ENCODE assay signal across 15 cellular contexts in genomic region chr16:67998231-67998778, GRCh38. TPM values are rescaled to one million over a fixed set of nuclear protein-coding genes. Genes with fewer than 3 reads are reported as not detected.
A peak's percentile ranks its signal among the peaks of the same experiment; 100 is the strongest.
DNase-seq lines count a peak whose midpoint lies in the region; ATAC-seq and TF ChIP-seq lines count a peak whose summit lies in the region.
"Not testable (repeated sequence)": the region's sequence is repeated elsewhere in the genome, so short reads cannot be mapped to it uniquely, and the experiment has no call there.
"Had no signal": no experiment of that assay in that cellular context is flagged by ENCODE, and none has a peak within 500 bp of the region (broad histone marks: within the 10 kb centered on the region; RNA-seq: fewer than 3 reads in every experiment).

No MANE protein-coding gene starts in this region.

- H3K4me3 ChIP-seq in HL-60 (replicated peaks; ENCODE audit: insufficient read depth, low read length), result not testable (repeated sequence)

- peak overlapping the region; percentile 88 for H3K27ac Mint-ChIP-seq in activated CD4-positive, alpha-beta memory T cell treated with anti-CD3 and anti-CD28 coated beads for 36 hours
- peak overlapping the region; percentile 86 for H3K27ac Mint-ChIP-seq in activated naive CD8-positive, alpha-beta T cell
- peak overlapping the region; percentile 87 for H3K27ac Mint-ChIP-seq in memory B cell
- H3K27ac Mint-ChIP-seq in stimulated activated effector memory CD8-positive, alpha-beta T cell treated with anti-CD3 and anti-CD28 coated beads, Interleukin-12 subunit alpha, Interleukin-12 subunit beta, amount 100 ng/mL, for 72 hours, result peak overlapping the region; percentile 91

- TF ChIP-seq CTCF in HL-60 (IDR thresholded peaks at IDR 0.05; ENCODE audit: insufficient read depth, low read length), result not testable (repeated sequence)

- peak overlapping the region; percentile 89 for H3K27ac ChIP-seq in HL-60 (replicated peaks)

- not testable (repeated sequence) for H3K4me3 Mint-ChIP-seq in activated CD4-positive, alpha-beta memory T cell treated with anti-CD3 and anti-CD28 coated beads for 36 hours
- H3K4me3 Mint-ChIP-seq in activated naive CD8-positive, alpha-beta T cell, result peak overlapping the region; percentile 78
- peak overlapping the region; percentile 86 for H3K4me3 Mint-ChIP-seq in memory B cell
- peak overlapping the region; percentile 69 for H3K4me3 Mint-ChIP-seq in stimulated activated effector memory CD8-positive, alpha-beta T cell treated with anti-CD3 and anti-CD28 coated beads, Interleukin-12 subunit alpha, Interleukin-12 subunit beta, amount 100 ng/mL, for 72 hours

- H3K27me3 Mint-ChIP-seq in activated CD4-positive, alpha-beta memory T cell treated with anti-CD3 and anti-CD28 coated beads for 36 hours; activated naive CD8-positive, alpha-beta T cell; memory B cell: not testable (repeated sequence)

- H3K9me3 Mint-ChIP-seq in activated CD4-positive, alpha-beta memory T cell treated with anti-CD3 and anti-CD28 coated beads for 36 hours; activated naive CD8-positive, alpha-beta T cell (ENCODE audit: low read depth); memory B cell; stimulated activated effector memory CD8-positive, alpha-beta T cell treated with anti-CD3 and anti-CD28 coated beads, Interleukin-12 subunit alpha, Interleukin-12 subunit beta, amount 100 ng/mL, for 72 hours: not testable (repeated sequence)

- intact Hi-C loops in activated CD4-positive, alpha-beta memory T cell treated with anti-CD3 and anti-CD28 coated beads for 36 hours (cut with micrococcal nuclease), result loop anchor here (2.0 to 5.0 kb wide), 3 partner anchors 30 to 84 kb away; partner anchors contain the start of genes PSMB10 and SLC12A4

- POLR2A ChIA-PET in activated CD4-positive, alpha-beta memory T cell treated with anti-CD3 and anti-CD28 coated beads for 36 hours (lab: Charles Lee), result interaction anchor here (1.5 to 2.5 kb wide), 3 partner anchors 24 to 87 kb away, joined by 5 to 10 read pairs (median 5); partner anchors contain the start of genes DDX28, DUS2 and NFATC3

- peaks cover 60% of the 10 kb centered on the region for H3K4me1 Mint-ChIP-seq in activated CD4-positive, alpha-beta memory T cell treated with anti-CD3 and anti-CD28 coated beads for 36 hours (ENCODE audit: low read depth)
- H3K4me1 Mint-ChIP-seq in activated naive CD8-positive, alpha-beta T cell (ENCODE audit: low read depth), result peaks cover 63% of the 10 kb centered on the region
- peaks cover 43% of the 10 kb centered on the region for H3K4me1 Mint-ChIP-seq in memory B cell
- peaks cover 48% of the 10 kb centered on the region for H3K4me1 Mint-ChIP-seq in stimulated activated effector memory CD8-positive, alpha-beta T cell treated with anti-CD3 and anti-CD28 coated beads, Interleukin-12 subunit alpha, Interleukin-12 subunit beta, amount 100 ng/mL, for 72 hours

- CTCF ChIA-PET in activated CD4-positive, alpha-beta memory T cell treated with anti-CD3 and anti-CD28 coated beads for 36 hours (lab: Charles Lee), result interaction anchor here (0.6 to 4.3 kb wide), 2 partner anchors 9 to 42 kb away, joined by 3 to 14 read pairs; no protein-coding TSS in a partner anchor

- not testable (repeated sequence) for H3K36me3 Mint-ChIP-seq in activated CD4-positive, alpha-beta memory T cell treated with anti-CD3 and anti-CD28 coated beads for 36 hours; activated naive CD8-positive, alpha-beta T cell; memory B cell; stimulated activated effector memory CD8-positive, alpha-beta T cell treated with anti-CD3 and anti-CD28 coated beads, Interleukin-12 subunit alpha, Interleukin-12 subunit beta, amount 100 ng/mL, for 72 hours

- ATAC-seq in memory B cell (ENCODE audit: low read depth); stimulated activated effector memory CD8-positive, alpha-beta T cell treated with anti-CD3 and anti-CD28 coated beads, Interleukin-12 subunit alpha, Interleukin-12 subunit beta, amount 100 ng/mL, for 72 hours: not testable (repeated sequence)

- not testable (repeated sequence) for H3K27me3 ChIP-seq in HL-60 (ENCODE audit: insufficient read depth, poor library complexity, severe bottlenecking)

- not testable (repeated sequence) for DNase-seq in HL-60 (ENCODE audit: low read depth in 1 of 2, low spot score in 1 of 2); activated CD4-positive, alpha-beta memory T cell treated with anti-CD3 and anti-CD28 coated beads for 36 hours; memory B cell (ENCODE audit: low spot score in 2 of 2); stimulated activated effector memory CD8-positive, alpha-beta T cell treated with anti-CD3 and anti-CD28 coated beads, Interleukin-12 subunit alpha, Interleukin-12 subunit beta, amount 100 ng/mL, for 72 hours (ENCODE audit: low spot score in 2 of 2)

RNA-seq across cellular contexts. Expression of gene DPEP2, which starts 1.0 kb away (rescaled TPM):
- 1 to 10 TPM; 3.9 to 5.3 TPM for total RNA-seq in activated CD4-positive, alpha-beta memory T cell treated with anti-CD3 and anti-CD28 coated beads for 36 hours
- total RNA-seq: cardiac muscle cell, IMR-90, M059J, smooth muscle cell had no signal

RNA-seq across cellular contexts. Expression of gene DPEP2NB, which starts 17.4 kb away (rescaled TPM):
- not detected for total RNA-seq in activated CD4-positive, alpha-beta memory T cell treated with anti-CD3 and anti-CD28 coated beads for 36 hours
- total RNA-seq: ascending aorta, cardiac muscle cell, IMR-90, left ventricle myocardium superior, M059J, OCI-LY7, right atrium auricular region, smooth muscle cell, urinary bladder had no signal

RNA-seq across cellular contexts. Expression of gene DPEP3, which starts 18.0 kb away (rescaled TPM):
- not detected for total RNA-seq in activated CD4-positive, alpha-beta memory T cell treated with anti-CD3 and anti-CD28 coated beads for 36 hours
- total RNA-seq: ascending aorta, cardiac muscle cell, fibroblast of villous mesenchyme, IMR-90, left ventricle myocardium superior, M059J, OCI-LY7, right atrium auricular region, smooth muscle cell, urinary bladder had no signal

RNA-seq across cellular contexts. Expression of gene DDX28, which starts 24.7 kb away (rescaled TPM):
- 10 to 100 TPM; 12.8 to 14.5 TPM for total RNA-seq in activated CD4-positive, alpha-beta memory T cell treated with anti-CD3 and anti-CD28 coated beads for 36 hours

RNA-seq across cellular contexts. Expression of gene DUS2, which starts 24.8 kb away (rescaled TPM):
- total RNA-seq in activated CD4-positive, alpha-beta memory T cell treated with anti-CD3 and anti-CD28 coated beads for 36 hours, result 10 to 100 TPM; 29.2 to 29.4 TPM
